ENCODE assay signal across 22 cellular contexts in genomic region chr11:19537803-19538453, GRCh38.
DNase-seq lines count a peak whose midpoint lies in the region; ATAC-seq, FAIRE-seq and TF ChIP-seq lines count a peak whose summit lies in the region.
"Had no signal": no experiment of that assay in that cellular context is flagged by ENCODE, and none has a peak within 500 bp of the region (broad histone marks: within the 10 kb centered on the region; RNA-seq: fewer than 3 reads in every experiment).

No MANE protein-coding gene starts in this region.

- POLR2A ChIA-PET in K562 (lab: Yijun Ruan, JAX), result no interaction called here

- no TSS peak for BruUV-seq in K562 (replicated peaks; lab: Mats Ljungman, UMichigan)

- FAIRE-seq in K562 (lab: Jason Lieb, UNC), result no peak
- FAIRE-seq: A204.1, GM12891, GM18507, H1 had no signal

- H3K27ac ChIP-seq in K562 (ENCODE audit: extremely low read depth, low read depth, low read length), result no peak overlapping the region
- H3K27ac ChIP-seq in thyroid gland, result peak overlapping the region in 2 of 3 donors; percentile 79 to 81

- no peak overlapping the region for H2AFZ ChIP-seq in K562 (ENCODE audit: low read depth, low read length)

- no peaks in the 10 kb centered on the region for H3K36me3 ChIP-seq in K562 (ENCODE audit: control insufficient read depth, insufficient read depth, low read length)
- H3K36me3 ChIP-seq in thyroid gland, result no peaks in the 10 kb centered on the region
- H3K36me3 ChIP-seq: BE2C had no signal

- no peak overlapping the region for H3K4me2 ChIP-seq in K562 (ENCODE audit: insufficient read depth, low read length)

- no peak overlapping the region for H3K27ac Mint-ChIP-seq in activated T-helper 17 cell treated with anti-CD3 and anti-CD28 coated beads, Interleukin-2, amount 50 U/mL, for 72 hours
- H3K27ac Mint-ChIP-seq: CD4-positive, CD25-positive, alpha-beta regulatory T cell; CD8-positive, alpha-beta memory T cell; H9 had no signal

- TF ChIP-seq CTCF in K562 (IDR thresholded peaks at IDR 0.05 in 2 of 3, conservative IDR thresholded peaks at IDR 0.05 in 1 of 3; ENCODE audit: insufficient read depth in 2 of 3, low read depth in 1 of 3, low read length in 3 of 3) (no peak), thyroid gland (IDR thresholded peaks at IDR 0.05) (peak in 1 of 6 experiments; percentile 14)

- TF ChIP-seq RAD21 in K562 (CRISPR knock-in tag; conservative IDR thresholded peaks at IDR 0.05 in 1 of 2, IDR thresholded peaks at IDR 0.05 in 1 of 2), result no peak

- H3K9me3 ChIP-seq in K562 (replicated peaks; ENCODE audit: control insufficient read depth, insufficient read depth, low read depth, low read length) (no peaks in the 10 kb centered on the region), thyroid gland (no peaks in the 10 kb centered on the region)
- H3K9me3 ChIP-seq: BE2C had no signal

- in situ Hi-C loops in K562 (cut with MboI), result no loop called here

- no peaks in the 10 kb centered on the region for H3K79me2 ChIP-seq in K562 (ENCODE audit: control insufficient read depth, insufficient read depth, low read length)

- H3K4me3 ChIP-seq in K562 (no peak overlapping the region), thyroid gland (replicated peaks in 1 of 3) (no peak overlapping the region)

- no peak overlapping the region for H3K4me3 Mint-ChIP-seq in activated T-helper 17 cell treated with anti-CD3 and anti-CD28 coated beads, Interleukin-2, amount 50 U/mL, for 72 hours
- H3K4me3 Mint-ChIP-seq: CD4-positive, CD25-positive, alpha-beta regulatory T cell; CD8-positive, alpha-beta memory T cell; H9 had no signal

- H3K27me3 Mint-ChIP-seq in activated T-helper 17 cell treated with anti-CD3 and anti-CD28 coated beads, Interleukin-2, amount 50 U/mL, for 72 hours, result peaks cover 24% of the 10 kb centered on the region
- H3K27me3 Mint-ChIP-seq: CD4-positive, CD25-positive, alpha-beta regulatory T cell had no signal

- no peaks in the 10 kb centered on the region for H3K9me1 ChIP-seq in K562 (ENCODE audit: control insufficient read depth, insufficient read depth, low read length)

- H3K27me3 ChIP-seq in K562 (ENCODE audit: control insufficient read depth in 2 of 2, insufficient read depth in 2 of 2, low read length in 2 of 2) (peaks cover 0 to 14% of the 10 kb centered on the region in 2 experiments; a peak in 2 of 5 replicates), thyroid gland (no peaks in the 10 kb centered on the region)
- H3K27me3 ChIP-seq: BE2C had no signal

- CTCF ChIA-PET in K562 (lab: Yijun Ruan, JAX; ENCODE audit: low intra/inter-chr PET ratio), result no interaction called here

- intact Hi-C loops in K562 (cut with micrococcal nuclease) (no loop called here), thyroid gland (cut with DNase I) (no loop called here)

- no peaks in the 10 kb centered on the region for H4K20me1 ChIP-seq in K562 (replicated peaks; ENCODE audit: control insufficient read depth, insufficient read depth, low read length)

- H3K9ac ChIP-seq in K562 (ENCODE audit: insufficient read depth in 1 of 2, low read depth in 2 of 2, low read length in 2 of 2), result no peak overlapping the region

- TF ChIP-seq POLR2A in K562 (conservative IDR thresholded peaks at IDR 0.05) (no peak), thyroid gland (IDR thresholded peaks at IDR 0.05) (no peak)

- no peaks in the 10 kb centered on the region for H3K4me1 Mint-ChIP-seq in activated T-helper 17 cell treated with anti-CD3 and anti-CD28 coated beads, Interleukin-2, amount 50 U/mL, for 72 hours
- H3K4me1 Mint-ChIP-seq: CD4-positive, CD25-positive, alpha-beta regulatory T cell; CD8-positive, alpha-beta memory T cell had no signal

- H3K9me3 Mint-ChIP-seq in activated T-helper 17 cell treated with anti-CD3 and anti-CD28 coated beads, Interleukin-2, amount 50 U/mL, for 72 hours, result no peaks in the 10 kb centered on the region
- H3K9me3 Mint-ChIP-seq: CD8-positive, alpha-beta memory T cell; H9 had no signal

- no peak for TF ChIP-seq EP300 in K562 (IDR thresholded peaks at IDR 0.05; ENCODE audit: low read length)

- WGBS in K562 (ENCODE audit: insufficient coverage, low coverage, missing lambda C conversion rate), result 0% methylated on average over 3 of the region's 3 CpGs
- 74 to 86% methylated on average over 3 of the region's 3 CpGs for WGBS in thyroid gland, 2 donors

- H3K4me1 ChIP-seq in K562 (replicated peaks in 1 of 2; ENCODE audit: control insufficient read depth in 2 of 2, insufficient read depth in 2 of 2, low read length in 2 of 2), result no peaks in the 10 kb centered on the region
- H3K4me1 ChIP-seq in thyroid gland, result peaks cover 25 to 26% of the 10 kb centered on the region in 2 donors
- H3K4me1 ChIP-seq: BE2C had no signal

- H3K36me3 Mint-ChIP-seq in activated T-helper 17 cell treated with anti-CD3 and anti-CD28 coated beads, Interleukin-2, amount 50 U/mL, for 72 hours (ENCODE audit: low read depth), result no peaks in the 10 kb centered on the region
- H3K36me3 Mint-ChIP-seq: CD4-positive, CD25-positive, alpha-beta regulatory T cell; CD8-positive, alpha-beta memory T cell had no signal

- no peak for DNase-seq in K562 (ENCODE audit: extremely low read depth in 1 of 4, low spot score in 3 of 4)
- peak; percentile 45 for DNase-seq in kidney tubule cell (ENCODE audit: low spot score)
- DNase-seq in thyroid gland, result no peak
- DNase-seq in GOT3 (lab: John Stamatoyannopoulos, UW), result no peak
- DNase-seq in GM19240 (ENCODE audit: insufficient read length, low spot score), result no peak
- DNase-seq: ACHN; BE2C; C1 segment of cervical spinal cord; CD4-positive, CD25-positive, alpha-beta regulatory T cell; CD8-positive, alpha-beta memory T cell; COR-L47; DMS 273 treated with DMSO at 0.1 percent for 48 hours; DMS53; DND-41; EL; H9 had no signal

- ATAC-seq in activated T-helper 17 cell treated with anti-CD3 and anti-CD28 coated beads, Interleukin-2, amount 50 U/mL, for 72 hours (replicated peaks), result peak; percentile 47
- no peak for ATAC-seq in K562
- no peak for ATAC-seq in GM21515 (IDR thresholded peaks at IDR 0.05; ENCODE audit: unreplicated experiment)

TF ChIP-seq in K562, 482 proteins besides CTCF, POLR2A, EP300 and RAD21:
- TF ChIP-seq MCM2 (IDR thresholded peaks at IDR 0.05; ENCODE audit: low read depth) (no peak), ZNF512 (tag; IDR thresholded peaks at IDR 0.05) (no peak), SRSF3 (IDR thresholded peaks at IDR 0.05; ENCODE audit: insufficient read depth, low read length) (no peak), ZNF507 (tag; conservative IDR thresholded peaks at IDR 0.05) (no peak)
- TF ChIP-seq, protein P1, sequence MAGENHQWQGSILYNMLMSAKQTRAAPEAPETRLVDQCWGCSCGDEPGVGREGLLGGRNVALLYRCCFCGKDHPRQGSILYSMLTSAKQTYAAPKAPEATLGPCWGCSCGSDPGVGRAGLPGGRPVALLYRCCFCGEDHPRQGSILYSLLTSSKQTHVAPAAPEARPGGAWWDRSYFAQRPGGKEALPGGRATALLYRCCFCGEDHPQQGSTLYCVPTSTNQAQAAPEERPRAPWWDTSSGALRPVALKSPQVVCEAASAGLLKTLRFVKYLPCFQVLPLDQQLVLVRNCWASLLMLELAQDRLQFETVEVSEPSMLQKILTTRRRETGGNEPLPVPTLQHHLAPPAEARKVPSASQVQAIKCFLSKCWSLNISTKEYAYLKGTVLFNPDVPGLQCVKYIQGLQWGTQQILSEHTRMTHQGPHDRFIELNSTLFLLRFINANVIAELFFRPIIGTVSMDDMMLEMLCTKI (IDR thresholded peaks at IDR 0.05; ENCODE audit: partially characterized antibody), result no peak
- TF ChIP-seq, protein P2, sequence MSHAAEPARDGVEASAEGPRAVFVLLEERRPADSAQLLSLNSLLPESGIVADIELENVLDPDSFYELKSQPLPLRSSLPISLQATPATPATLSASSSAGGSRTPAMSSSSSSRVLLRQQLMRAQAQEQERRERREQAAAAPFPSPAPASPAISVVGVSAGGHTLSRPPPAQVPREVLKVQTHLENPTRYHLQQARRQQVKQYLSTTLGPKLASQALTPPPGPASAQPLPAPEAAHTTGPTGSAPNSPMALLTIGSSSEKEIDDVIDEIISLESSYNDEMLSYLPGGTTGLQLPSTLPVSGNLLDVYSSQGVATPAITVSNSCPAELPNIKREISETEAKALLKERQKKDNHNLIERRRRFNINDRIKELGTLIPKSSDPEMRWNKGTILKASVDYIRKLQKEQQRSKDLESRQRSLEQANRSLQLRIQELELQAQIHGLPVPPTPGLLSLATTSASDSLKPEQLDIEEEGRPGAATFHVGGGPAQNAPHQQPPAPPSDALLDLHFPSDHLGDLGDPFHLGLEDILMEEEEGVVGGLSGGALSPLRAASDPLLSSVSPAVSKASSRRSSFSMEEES (CRISPR knock-in tag; IDR thresholded peaks at IDR 0.05), result peak; percentile 44
